ENCODE assay signal across 8 cellular contexts in genomic region chr15:34039506-34040123, GRCh38. TPM values are rescaled to one million over a fixed set of nuclear protein-coding genes. Genes with fewer than 3 reads are reported as not detected.
DNase-seq lines count a peak whose midpoint lies in the region; ATAC-seq and TF ChIP-seq lines count a peak whose summit lies in the region.

No MANE protein-coding gene starts in this region.

- H3K36me3 ChIP-seq in WERI-Rb-1 = no peaks in the 10 kb centered on the region

- H3K9me3 ChIP-seq in WERI-Rb-1 (ENCODE audit: severe bottlenecking) = no peaks in the 10 kb centered on the region

- H3K4me3 ChIP-seq in WERI-Rb-1 (ENCODE audit: low read depth, low read length) (peak overlapping the region; percentile 63), epithelial cell of esophagus (ENCODE audit: low read length) (peak overlapping the region; percentile 92)

- ATAC-seq in HG03135 (IDR thresholded peaks at IDR 0.05; ENCODE audit: unreplicated experiment) = peak; percentile 39

- TF ChIP-seq CTCF in WERI-Rb-1 (IDR thresholded peaks at IDR 0.05; ENCODE audit: low read depth, low read length) = no peak
- TF ChIP-seq CTCF in epithelial cell of esophagus (IDR thresholded peaks at IDR 0.05; ENCODE audit: insufficient read depth, low read depth, low read length, missing control alignments) = no peak

- H3K27ac ChIP-seq in WERI-Rb-1 = peak overlapping the region; percentile 78

- H3K27me3 ChIP-seq in WERI-Rb-1 (ENCODE audit: insufficient read depth, low read depth, severe bottlenecking) = no peaks in the 10 kb centered on the region

- peak; percentile 1 for DNase-seq in NCI-H146 (lab: John Stamatoyannopoulos, UW)
- DNase-seq in NCI-H146 treated with DMSO at 0.1 percent for 48 hours (lab: John Stamatoyannopoulos, UW; ENCODE audit: unreplicated experiment) = no peak
- DNase-seq in WERI-Rb-1 = no peak
- peak; percentile 36 for DNase-seq in epithelial cell of esophagus (ENCODE audit: low read depth)
- peak; percentile 32 for DNase-seq in pons (ENCODE audit: low spot score)
- no peak for DNase-seq in occipital lobe (lab: John Stamatoyannopoulos, UW)
- DNase-seq in NCI-H2171 (lab: John Stamatoyannopoulos, UW) = no peak

RNA-seq across cellular contexts. Expression of gene AVEN, which starts 0.6 kb away (rescaled TPM):
- total RNA-seq in occipital lobe = 8.0 TPM

Comparison
In these comparisons a context has a peak if more than half of its experiments do, and no peak if none do; other contexts are left out.
1. DNase-seq: peak in NCI-H146 (single experiment), epithelial cell of esophagus (single experiment) and pons (single experiment); none in NCI-H146 treated with DMSO at 0.1 percent for 48 hours (single experiment), WERI-Rb-1 (single experiment), occipital lobe (single experiment) and NCI-H2171 (single experiment).